Comparison of ENCODE assay signal across 24 cellular contexts in the genomic region with DNA sequence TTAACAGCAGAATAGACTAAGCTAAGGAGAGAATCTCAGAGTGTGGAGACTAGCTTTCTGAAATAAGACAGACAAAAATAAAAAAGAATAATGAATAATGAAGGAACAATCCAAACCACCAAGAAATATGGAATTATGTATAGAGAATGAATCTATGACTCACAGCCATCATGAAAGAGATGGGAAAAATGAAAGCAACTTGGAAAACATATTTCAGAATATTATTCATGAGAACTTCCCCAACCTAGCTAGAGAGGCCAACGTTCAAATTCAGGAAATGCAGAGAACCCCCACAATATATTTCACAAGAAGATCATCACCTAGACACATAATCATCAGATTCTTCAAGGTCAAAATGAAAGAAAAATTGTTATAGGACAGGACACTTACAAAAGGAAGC.
DNase-seq lines count a peak whose midpoint lies in the region; ATAC-seq, FAIRE-seq and TF ChIP-seq lines count a peak whose summit lies in the region.
"Had no signal": no experiment of that assay in that cellular context is flagged by ENCODE, and none has a peak within 500 bp of the region (broad histone marks: within the 10 kb centered on the region; RNA-seq: fewer than 3 reads in every experiment).

No MANE protein-coding gene starts in this region.

- no peak overlapping the region for H3K4me2 ChIP-seq in mammary epithelial cell (ENCODE audit: insufficient read depth, low read depth, low read length)
- H3K4me2 ChIP-seq: BLaER1 had no signal

- TF ChIP-seq POLR2A in breast epithelium (IDR thresholded peaks at IDR 0.05): no peak

- H3K79me2 ChIP-seq in mammary epithelial cell (ENCODE audit: insufficient read depth, low read length): no peaks in the 10 kb centered on the region

- FAIRE-seq in bronchial epithelial cell (lab: Jason Lieb, UNC): no peak
- FAIRE-seq: A204.1, GM12878, GM19239, H1 had no signal

- no peak overlapping the region for H3K9ac ChIP-seq in mammary epithelial cell (ENCODE audit: insufficient read depth, low read length)
- H3K9ac ChIP-seq: BLaER1, GM23248 had no signal

- WGBS in mammary epithelial cell (ENCODE audit: low coverage, missing lambda C conversion rate): 9% methylated on average over 1 of the region's 1 CpG

- BruUV-seq in mammary epithelial cell (replicated peaks; lab: Mats Ljungman, UMichigan): no TSS peak

- no peak overlapping the region for H2AFZ ChIP-seq in mammary epithelial cell (ENCODE audit: low read depth, low read length)
- H2AFZ ChIP-seq: GM23248 had no signal

- dilution Hi-C loops in mammary epithelial cell (cut with HindIII; ENCODE audit: low sequenced_read_pairs): no loop called here

- H3K27ac ChIP-seq in mammary epithelial cell (ENCODE audit: insufficient read depth, low read depth, low read length) (no peak overlapping the region), breast epithelium (no peak overlapping the region), foreskin keratinocyte (no peak overlapping the region)
- H3K27ac ChIP-seq: 22Rv1, BLaER1, C4-2B, GM23248 had no signal

- no peaks in the 10 kb centered on the region for H3K27me3 ChIP-seq in mammary epithelial cell (ENCODE audit: insufficient read depth, low read length)
- H3K27me3 ChIP-seq in breast epithelium: no peaks in the 10 kb centered on the region
- no peaks in the 10 kb centered on the region for H3K27me3 ChIP-seq in bronchial epithelial cell (ENCODE audit: control insufficient read depth, insufficient read depth, low read length)
- no peaks in the 10 kb centered on the region for H3K27me3 ChIP-seq in foreskin keratinocyte
- H3K27me3 ChIP-seq: BLaER1 had no signal

- H4K20me1 ChIP-seq in mammary epithelial cell (ENCODE audit: insufficient read depth, low read length): no peaks in the 10 kb centered on the region
- H4K20me1 ChIP-seq: BLaER1 had no signal

- ATAC-seq in foreskin keratinocyte: peak; percentile 27
- ATAC-seq: CD8-positive, alpha-beta T cell; GM12878 had no signal

- no peak for TF ChIP-seq CTCF in mammary epithelial cell (conservative IDR thresholded peaks at IDR 0.05 in 1 of 2, IDR thresholded peaks at IDR 0.05 in 1 of 2; ENCODE audit: extremely low read depth in 1 of 2, insufficient read depth in 1 of 2, low read depth in 1 of 2, low read length in 2 of 2)
- no peak for TF ChIP-seq CTCF in breast epithelium (IDR thresholded peaks at IDR 0.05)
- no peak for TF ChIP-seq CTCF in bronchial epithelial cell (IDR thresholded peaks at IDR 0.05; ENCODE audit: insufficient read depth, low read length, severe bottlenecking)
- TF ChIP-seq CTCF in foreskin keratinocyte (conservative IDR thresholded peaks at IDR 0.05): no peak

- intact Hi-C loops in mammary epithelial cell (cut with micrococcal nuclease) (no loop called here), breast epithelium (cut with DNase I; ENCODE audit: low total_unique reads) (no loop called here), head of caudate nucleus (cut with DNase I) (no loop called here)

- no peak overlapping the region for H3K4me3 ChIP-seq in mammary epithelial cell (replicated peaks in 1 of 3; ENCODE audit: insufficient read depth in 1 of 3, low read depth in 2 of 3, low read length in 3 of 3)
- H3K4me3 ChIP-seq in breast epithelium: no peak overlapping the region
- H3K4me3 ChIP-seq in bronchial epithelial cell (ENCODE audit: low read depth, low read length): no peak overlapping the region
- H3K4me3 ChIP-seq: BLaER1, GM12878, GM23248 had no signal

- in situ Hi-C loops in mammary epithelial cell (cut with MboI; ENCODE audit: low sequenced_read_pairs in 2 of 2): no loop called here

- CTCF ChIA-PET in mammary epithelial cell (lab: Charles Lee; ENCODE audit: low non-redundant PET): no interaction called here

- DNase-seq in mammary epithelial cell: peak; percentile 29
- DNase-seq in breast epithelium (ENCODE audit: low spot score in 2 of 2): no peak
- peak; percentile 25 for DNase-seq in bronchial epithelial cell (ENCODE audit: low read depth)
- peak; percentile 28 to 65 for DNase-seq in foreskin keratinocyte
- no peak for DNase-seq in cerebellar nuclear complex (lab: John Stamatoyannopoulos, UW)
- no peak for DNase-seq in NCI-H2081 treated with DMSO at 0.1 percent for 48 hours (lab: John Stamatoyannopoulos, UW)
- no peak for DNase-seq in head of caudate nucleus
- DNase-seq in middle frontal gyrus (ENCODE audit: extremely low spot score, low spot score): no peak
- DNase-seq: Caco-2; CD4-positive, CD25-positive, alpha-beta regulatory T cell; CD8-positive, alpha-beta T cell; DMS153; DND-41; GDM1; GM23248; H7; HCEC 1CT had no signal

- H3K4me1 ChIP-seq in mammary epithelial cell (ENCODE audit: insufficient read depth, low read length) (no peaks in the 10 kb centered on the region), breast epithelium (no peaks in the 10 kb centered on the region), foreskin keratinocyte (peaks cover 10% of the 10 kb centered on the region)
- H3K4me1 ChIP-seq: BLaER1, Caco-2 had no signal

- H3K9me3 ChIP-seq in mammary epithelial cell (replicated peaks; ENCODE audit: insufficient read depth, low read length) (no peaks in the 10 kb centered on the region), breast epithelium (no peaks in the 10 kb centered on the region)
- H3K9me3 ChIP-seq: BLaER1, Caco-2 had no signal

- H3K36me3 ChIP-seq in mammary epithelial cell (ENCODE audit: insufficient read depth, low read length): no peaks in the 10 kb centered on the region
- no peaks in the 10 kb centered on the region for H3K36me3 ChIP-seq in breast epithelium
- no peaks in the 10 kb centered on the region for H3K36me3 ChIP-seq in bronchial epithelial cell (ENCODE audit: control insufficient read depth, insufficient read depth, low read length)
- H3K36me3 ChIP-seq: BLaER1 had no signal

Comparison
In these comparisons a context has a peak if more than half of its experiments do, and no peak if none do; other contexts are left out.
1. DNase-seq: peak in mammary epithelial cell (single experiment), bronchial epithelial cell (single experiment) and foreskin keratinocyte (2 of 2); none in breast epithelium (0 of 2), cerebellar nuclear complex (0 of 2), NCI-H2081 treated with DMSO at 0.1 percent for 48 hours (single experiment), head of caudate nucleus (0 of 42) and middle frontal gyrus (single experiment).